Comparison of ENCODE assay signal across 25 cellular contexts in genomic region chr13:65653548-65654078, GRCh38.
DNase-seq lines count a peak whose midpoint lies in the region; ATAC-seq and TF ChIP-seq lines count a peak whose summit lies in the region.
"Had no signal": no experiment of that assay in that cellular context is flagged by ENCODE, and none has a peak within 500 bp of the region (broad histone marks: within the 10 kb centered on the region; RNA-seq: fewer than 3 reads in every experiment).

No MANE protein-coding gene starts in this region.

- H3K18ac ChIP-seq in trophoblast cell (ENCODE audit: low read length), result no peak overlapping the region

- H3K4me1 Mint-ChIP-seq in glutamatergic neuron (ENCODE audit: low read depth, unreplicated experiment), result peaks cover 35% of the 10 kb centered on the region
- H3K4me1 Mint-ChIP-seq: activated naive CD4-positive, alpha-beta T cell treated with anti-CD3 and anti-CD28 coated beads, Interleukin-2, amount 50 U/mL, for 24 hours; H9; naive thymus-derived CD4-positive, alpha-beta T cell had no signal

- no peak overlapping the region for H3K4me2 ChIP-seq in OCI-LY3 (ENCODE audit: low read length)
- no peak overlapping the region for H3K4me2 ChIP-seq in trophoblast cell (ENCODE audit: low read length)

- H4K12ac ChIP-seq in trophoblast cell (ENCODE audit: low read depth, low read length), result no peak overlapping the region

- H3K27ac ChIP-seq in OCI-LY3 (ENCODE audit: low read length), result no peak overlapping the region
- no peak overlapping the region for H3K27ac ChIP-seq in trophoblast cell (ENCODE audit: low read depth, low read length)
- H3K27ac ChIP-seq: 22Rv1, psoas muscle, suprapubic skin had no signal

- H4K20me1 ChIP-seq in OCI-LY3 (ENCODE audit: insufficient read depth, low read length), result no peaks in the 10 kb centered on the region

- no peak overlapping the region for H4K91ac ChIP-seq in trophoblast cell (ENCODE audit: low read depth, low read length)

- H3K4me1 ChIP-seq in OCI-LY3 (ENCODE audit: low read length), result peaks cover 20% of the 10 kb centered on the region
- no peaks in the 10 kb centered on the region for H3K4me1 ChIP-seq in trophoblast cell (ENCODE audit: control insufficient read depth in 1 of 2, insufficient read depth in 2 of 2, low read length in 2 of 2)
- H3K4me1 ChIP-seq: psoas muscle, suprapubic skin had no signal

- no peak overlapping the region for H4K8ac ChIP-seq in trophoblast cell (ENCODE audit: low read depth, low read length)

- no peak for TF ChIP-seq CTCF in OCI-LY3 (IDR thresholded peaks at IDR 0.05; ENCODE audit: low read depth, low read length)
- TF ChIP-seq CTCF in glutamatergic neuron (IDR thresholded peaks at IDR 0.05; ENCODE audit: partially characterized antibody, unreplicated experiment), result no peak

- no CpG with 5 or more reads among the region's 2 CpGs for WGBS in trophoblast cell (ENCODE audit: extremely low coverage, insufficient coverage, insufficient read length)

- no peak overlapping the region for H2BK5ac ChIP-seq in trophoblast cell (ENCODE audit: low read depth, low read length, poor library complexity)

- no peak overlapping the region for H2BK120ac ChIP-seq in trophoblast cell (ENCODE audit: insufficient read depth, low read length, poor library complexity)

- H3K9ac ChIP-seq in OCI-LY3 (ENCODE audit: low read length) (no peak overlapping the region), trophoblast cell (ENCODE audit: low read length) (no peak overlapping the region)

- no peak overlapping the region for H3K23ac ChIP-seq in trophoblast cell (ENCODE audit: low read length)

- H3K4me3 ChIP-seq in OCI-LY3 (ENCODE audit: low read length) (no peak overlapping the region), trophoblast cell (ENCODE audit: low read depth, low read length) (no peak overlapping the region)
- H3K4me3 ChIP-seq: psoas muscle, suprapubic skin had no signal

- H3K9me3 ChIP-seq in OCI-LY3 (ENCODE audit: insufficient read depth, low read length), result no peaks in the 10 kb centered on the region
- H3K9me3 ChIP-seq in trophoblast cell (ENCODE audit: insufficient read depth, low read depth, low read length), result no peaks in the 10 kb centered on the region
- H3K9me3 ChIP-seq: psoas muscle, suprapubic skin had no signal

- no peak overlapping the region for H3K4ac ChIP-seq in trophoblast cell (ENCODE audit: low read depth, low read length)

- H3K79me1 ChIP-seq in trophoblast cell (ENCODE audit: low read length), result no peaks in the 10 kb centered on the region

- no peak overlapping the region for H2AK5ac ChIP-seq in trophoblast cell (ENCODE audit: low read length)

- peaks cover 7% of the 10 kb centered on the region for H3K9me3 Mint-ChIP-seq in glutamatergic neuron (ENCODE audit: unreplicated experiment)
- H3K9me3 Mint-ChIP-seq: H9 had no signal

- no peak for ATAC-seq in left colon
- ATAC-seq: activated CD8-positive, alpha-beta T cell treated with anti-CD3 and anti-CD28 coated beads for 36 hours; left ventricle myocardium superior; naive thymus-derived CD4-positive, alpha-beta T cell; psoas muscle had no signal

- H3K14ac ChIP-seq in trophoblast cell (ENCODE audit: low read length), result no peak overlapping the region

- peak overlapping the region; percentile 86 for H3K27ac Mint-ChIP-seq in glutamatergic neuron (ENCODE audit: unreplicated experiment)
- H3K27ac Mint-ChIP-seq: activated CD8-positive, alpha-beta T cell treated with anti-CD3 and anti-CD28 coated beads for 36 hours; activated naive CD4-positive, alpha-beta T cell treated with anti-CD3 and anti-CD28 coated beads, Interleukin-2, amount 50 U/mL, for 24 hours; activated T-helper 2 cell treated with anti-CD3 and anti-CD28 coated beads, Interferon-gamma antibody, Interleukin-2, Interleukin-4, amounts not matched to agents 10 μg/mL and 5 μg/mL and 100 μg/mL, durations not matched to agents 14 hours and 24 hours and 36 hours; CD4-positive, alpha-beta T cell; H9; naive thymus-derived CD4-positive, alpha-beta T cell had no signal

- no peaks in the 10 kb centered on the region for H3K36me3 Mint-ChIP-seq in glutamatergic neuron (ENCODE audit: unreplicated experiment)
- H3K36me3 Mint-ChIP-seq: activated naive CD4-positive, alpha-beta T cell treated with anti-CD3 and anti-CD28 coated beads, Interleukin-2, amount 50 U/mL, for 24 hours; naive thymus-derived CD4-positive, alpha-beta T cell had no signal

- no peak overlapping the region for H2BK12ac ChIP-seq in trophoblast cell (ENCODE audit: low read length)

- H3K27me3 Mint-ChIP-seq in glutamatergic neuron (ENCODE audit: unreplicated experiment), result peaks cover 3% of the 10 kb centered on the region
- H3K27me3 Mint-ChIP-seq: activated CD8-positive, alpha-beta T cell treated with anti-CD3 and anti-CD28 coated beads for 36 hours; activated naive CD4-positive, alpha-beta T cell treated with anti-CD3 and anti-CD28 coated beads, Interleukin-2, amount 50 U/mL, for 24 hours; CD4-positive, alpha-beta T cell; naive thymus-derived CD4-positive, alpha-beta T cell had no signal

- H3K27me3 ChIP-seq in OCI-LY3 (ENCODE audit: low read depth, low read length), result no peaks in the 10 kb centered on the region
- no peaks in the 10 kb centered on the region for H3K27me3 ChIP-seq in trophoblast cell (ENCODE audit: insufficient read depth, low read length)
- H3K27me3 ChIP-seq: suprapubic skin had no signal

- intact Hi-C loops in left colon (cut with DNase I, micrococcal nuclease), result no loop called here

- H3K36me3 ChIP-seq in OCI-LY3 (replicated peaks; ENCODE audit: low read depth, low read length) (no peaks in the 10 kb centered on the region), trophoblast cell (ENCODE audit: control insufficient read depth in 1 of 2, insufficient read depth in 2 of 2, low read length in 2 of 2) (no peaks in the 10 kb centered on the region)
- H3K36me3 ChIP-seq: suprapubic skin had no signal

- H2AFZ ChIP-seq in OCI-LY3 (ENCODE audit: low read depth, low read length), result peak overlapping the region; percentile 39
- H2AFZ ChIP-seq in trophoblast cell (ENCODE audit: insufficient read depth, low read length, poor library complexity), result no peak overlapping the region

- DNase-seq in DMS 273 (lab: John Stamatoyannopoulos, UW; ENCODE audit: unreplicated experiment), result peak; percentile 47
- no peak for DNase-seq in DMS 273 treated with DMSO at 0.1 percent for 48 hours (lab: John Stamatoyannopoulos, UW)
- peak; percentile 6 for DNase-seq in NCI-H1092 (lab: John Stamatoyannopoulos, UW)
- peak; percentile 75 for DNase-seq in glutamatergic neuron
- DNase-seq in trophoblast cell, result no peak
- no peak for DNase-seq in left colon
- DNase-seq in 8988T, result no peak
- DNase-seq: activated CD4-positive, CD25-positive, alpha-beta regulatory T cell treated with anti-CD3 and anti-CD28 coated beads, Interleukin-2, amount 50 U/mL, for 72 hours; activated CD8-positive, alpha-beta T cell treated with anti-CD3 and anti-CD28 coated beads for 36 hours; CD4-positive, alpha-beta T cell; H9; left ventricle myocardium superior; midbrain; naive thymus-derived CD4-positive, alpha-beta T cell; NCI-H1436 treated with DMSO at 0.1 percent for 48 hours; NCI-H82; nucleus accumbens; psoas muscle; SHP77; stimulated activated naive CD4-positive, alpha-beta T cell had no signal

- peak overlapping the region; percentile 70 for H3K4me3 Mint-ChIP-seq in glutamatergic neuron (ENCODE audit: unreplicated experiment)
- H3K4me3 Mint-ChIP-seq: activated CD8-positive, alpha-beta T cell treated with anti-CD3 and anti-CD28 coated beads for 36 hours; activated naive CD4-positive, alpha-beta T cell treated with anti-CD3 and anti-CD28 coated beads, Interleukin-2, amount 50 U/mL, for 24 hours; CD4-positive, alpha-beta T cell; H9; naive thymus-derived CD4-positive, alpha-beta T cell had no signal

- H3K79me2 ChIP-seq in OCI-LY3 (ENCODE audit: low read length) (no peaks in the 10 kb centered on the region), trophoblast cell (ENCODE audit: control insufficient read depth, insufficient read depth, low read length, poor library complexity) (no peaks in the 10 kb centered on the region)

Comparison
In these comparisons a context has a peak if more than half of its experiments do, and no peak if none do; other contexts are left out.
1. DNase-seq: peak in DMS 273 (single experiment), NCI-H1092 (single experiment) and glutamatergic neuron (single experiment); none in DMS 273 treated with DMSO at 0.1 percent for 48 hours (single experiment), trophoblast cell (0 of 2), left colon (0 of 2) and 8988T (single experiment).